Comparison of ENCODE assay signal across 13 cellular contexts in the genomic region with DNA sequence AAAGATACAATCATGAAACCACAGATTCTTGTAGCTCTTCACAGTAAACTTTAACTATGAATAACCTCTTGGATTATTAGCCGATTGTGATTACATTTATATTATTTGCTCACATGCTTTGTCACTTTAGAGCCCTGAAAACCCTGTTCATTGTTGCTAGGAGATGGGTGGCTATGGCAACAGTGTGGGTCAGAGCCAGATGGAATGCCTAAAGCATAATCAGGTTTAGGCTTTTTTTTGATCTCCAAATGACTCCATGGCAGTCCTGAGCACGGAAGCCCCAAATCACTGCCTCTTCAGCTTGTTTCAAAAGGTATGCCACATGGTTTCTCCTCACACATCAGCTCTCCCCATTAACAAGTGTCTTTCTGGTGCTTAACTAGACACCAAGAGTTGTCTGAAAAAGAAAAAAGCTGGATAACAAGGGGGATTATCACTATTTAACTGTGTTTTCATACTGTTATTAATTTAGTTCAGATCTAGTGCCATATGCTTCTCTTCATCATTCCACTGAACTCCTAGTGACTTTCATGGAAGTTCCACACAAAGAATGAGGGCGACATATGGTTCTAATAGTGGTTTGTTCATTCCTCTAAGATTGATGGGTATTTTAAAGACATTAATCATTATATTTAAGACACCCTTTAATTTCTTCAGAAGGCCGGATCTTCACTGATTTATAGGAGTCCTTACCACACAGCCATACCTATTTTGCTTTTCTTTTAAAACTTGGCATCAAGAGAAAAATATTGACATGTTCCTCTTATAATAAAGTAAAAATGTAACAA.
A peak's percentile ranks its signal among the peaks of the same experiment; 100 is the strongest.
DNase-seq lines count a peak whose midpoint lies in the region; ATAC-seq and TF ChIP-seq lines count a peak whose summit lies in the region.
"Had no signal": no experiment of that assay in that cellular context is flagged by ENCODE, and none has a peak within 500 bp of the region (broad histone marks: within the 10 kb centered on the region; RNA-seq: fewer than 3 reads in every experiment).

No MANE protein-coding gene starts in this region.

- peak; percentile 18 for TF ChIP-seq EP300 in neural cell (conservative IDR thresholded peaks at IDR 0.05; ENCODE audit: poor library complexity, severe bottlenecking)

- peak overlapping the region; percentile 3; the same call in 1 of the 2 replicates for H3K27ac ChIP-seq in WERI-Rb-1
- peak overlapping the region; percentile 52 for H3K27ac ChIP-seq in neural cell (ENCODE audit: low read length)
- H3K27ac ChIP-seq: colonic mucosa, SJCRH30 had no signal

- no peaks in the 10 kb centered on the region for H3K79me2 ChIP-seq in neural cell (replicated peaks; ENCODE audit: insufficient read depth, low read length)

- H3K36me3 ChIP-seq in WERI-Rb-1 (no peaks in the 10 kb centered on the region), neural cell (ENCODE audit: insufficient read depth, low read length) (no peaks in the 10 kb centered on the region)
- H3K36me3 ChIP-seq: colonic mucosa, SJCRH30 had no signal

- no peak overlapping the region for H3K4me3 Mint-ChIP-seq in progenitor cell of endocrine pancreas (ENCODE audit: low read depth)

- H3F3A ChIP-seq in neural cell (ENCODE audit: insufficient read depth, low read length, poor library complexity, severe bottlenecking), result no peaks in the 10 kb centered on the region

- no peaks in the 10 kb centered on the region for H4K20me1 ChIP-seq in neural cell (ENCODE audit: insufficient read depth)

- no peak for ATAC-seq in HG02870 (IDR thresholded peaks at IDR 0.05; ENCODE audit: unreplicated experiment)
- ATAC-seq: sciatic nerve had no signal

- H3K9ac ChIP-seq in neural cell (ENCODE audit: low read length), result peak overlapping the region; percentile 6

- peaks cover 6% of the 10 kb centered on the region for H3K9me3 Mint-ChIP-seq in progenitor cell of endocrine pancreas (ENCODE audit: low read depth)

- TF ChIP-seq RAD21 in neural cell (conservative IDR thresholded peaks at IDR 0.05), result no peak

- H3K27ac Mint-ChIP-seq in progenitor cell of endocrine pancreas, result no peak overlapping the region

- H3K27me3 ChIP-seq in WERI-Rb-1 (ENCODE audit: insufficient read depth, low read depth, severe bottlenecking) (no peaks in the 10 kb centered on the region), neural cell (ENCODE audit: insufficient read depth, low read depth, low read length) (no peaks in the 10 kb centered on the region)
- H3K27me3 ChIP-seq: colonic mucosa, SJCRH30 had no signal

- H3K27me3 Mint-ChIP-seq in progenitor cell of endocrine pancreas, result no peaks in the 10 kb centered on the region

- DNase-seq in DMS153 treated with DMSO at 0.1 percent for 48 hours (lab: John Stamatoyannopoulos, UW; ENCODE audit: unreplicated experiment), result peak; percentile 6
- DNase-seq in NCI-H187 treated with DMSO at 0.1 percent for 48 hours (lab: John Stamatoyannopoulos, UW), result peak; percentile 39
- DNase-seq in WERI-Rb-1, result peak; percentile 60
- no peak for DNase-seq in pons (ENCODE audit: low spot score)
- no peak for DNase-seq in progenitor cell of endocrine pancreas (ENCODE audit: low spot score, unreplicated experiment)
- DNase-seq in SHP77 treated with DMSO at 0.1 percent for 48 hours (lab: John Stamatoyannopoulos, UW), result no peak
- DNase-seq: activated CD4-positive, alpha-beta T cell treated with anti-CD3 and anti-CD28 coated beads for 1 hour; activated gamma-delta T cell; colonic mucosa; SJCRH30 had no signal

- peak overlapping the region; percentile 34 for H3K4me2 ChIP-seq in neural cell (ENCODE audit: low read length)

- H3K9me2 ChIP-seq in neural cell (ENCODE audit: insufficient read depth, low read length), result no peaks in the 10 kb centered on the region

- peak overlapping the region; percentile 30 for H2AFZ ChIP-seq in neural cell (ENCODE audit: low read depth, low read length)

- H3K36me3 Mint-ChIP-seq in progenitor cell of endocrine pancreas (ENCODE audit: insufficient read depth), result peaks cover 5% of the 10 kb centered on the region

- no peak overlapping the region for H3K4me3 ChIP-seq in WERI-Rb-1 (ENCODE audit: low read depth, low read length)
- H3K4me3 ChIP-seq in neural cell (ENCODE audit: low read length), result peak overlapping the region; percentile 22
- H3K4me3 ChIP-seq: colonic mucosa, SJCRH30 had no signal

- TF ChIP-seq CTCF in WERI-Rb-1 (IDR thresholded peaks at IDR 0.05; ENCODE audit: low read depth, low read length) (no peak), neural cell (IDR thresholded peaks at IDR 0.05; ENCODE audit: poor library complexity, severe bottlenecking) (no peak), progenitor cell of endocrine pancreas (IDR thresholded peaks at IDR 0.05; ENCODE audit: unreplicated experiment) (no peak)

- H3K9me3 ChIP-seq in WERI-Rb-1 (ENCODE audit: severe bottlenecking), result no peaks in the 10 kb centered on the region
- no peaks in the 10 kb centered on the region for H3K9me3 ChIP-seq in neural cell (ENCODE audit: low read length)
- H3K9me3 ChIP-seq: colonic mucosa, SJCRH30 had no signal

- H3K4me1 Mint-ChIP-seq in progenitor cell of endocrine pancreas (ENCODE audit: low read depth), result peaks cover 17% of the 10 kb centered on the region

TF ChIP-seq in neural cell, 6 proteins besides CTCF, POLR2A, EP300 and RAD21:
- TF ChIP-seq MXI1 (conservative IDR thresholded peaks at IDR 0.05; ENCODE audit: poor library complexity, severe bottlenecking) (peak; percentile 65), REST (IDR thresholded peaks at IDR 0.05; ENCODE audit: borderline replicate concordance) (no peak)

Comparison
In these comparisons a context has a peak if more than half of its experiments do, and no peak if none do; other contexts are left out.
1. DNase-seq: peak in DMS153 treated with DMSO at 0.1 percent for 48 hours (single experiment), NCI-H187 treated with DMSO at 0.1 percent for 48 hours (single experiment) and WERI-Rb-1 (single experiment); none in pons (single experiment), progenitor cell of endocrine pancreas (single experiment) and SHP77 treated with DMSO at 0.1 percent for 48 hours (single experiment).